20 cellular contexts compared by ENCODE assay signal in genomic region chr3:156547637-156548036, GRCh38. TPM values are rescaled to one million over a fixed set of nuclear protein-coding genes. Genes with fewer than 3 reads are reported as not detected.
A peak's percentile ranks its signal among the peaks of the same experiment; 100 is the strongest.
DNase-seq lines count a peak whose midpoint lies in the region; ATAC-seq, FAIRE-seq and TF ChIP-seq lines count a peak whose summit lies in the region.
"Had no signal": no experiment of that assay in that cellular context is flagged by ENCODE, and none has a peak within 500 bp of the region (broad histone marks: within the 10 kb centered on the region; RNA-seq: fewer than 3 reads in every experiment).

No MANE protein-coding gene starts in this region.

- dilution Hi-C loops in mammary epithelial cell (cut with HindIII; ENCODE audit: low sequenced_read_pairs) = loop anchor here (5.0 kb wide), 1 partner anchor 80 kb away; no protein-coding TSS in a partner anchor

- no peaks in the 10 kb centered on the region for H3K9me3 ChIP-seq in mammary epithelial cell (replicated peaks; ENCODE audit: insufficient read depth, low read length)
- no peaks in the 10 kb centered on the region for H3K9me3 ChIP-seq in prostate gland
- H3K9me3 ChIP-seq in left lung = no peaks in the 10 kb centered on the region

- CTCF ChIA-PET in mammary epithelial cell (lab: Charles Lee; ENCODE audit: low non-redundant PET) = no interaction called here

- FAIRE-seq in RCC 7860 (lab: Jason Lieb, UNC) = no peak

- intact Hi-C loops in mammary epithelial cell (cut with micrococcal nuclease) (no loop called here), Right ventricle myocardium superior (cut with DNase I) (loop anchor here (5.0 kb wide), 1 partner anchor 125 kb away; the partner anchor contains the start of gene TIPARP), prostate gland (cut with DNase I) (loop anchor here (5.0 kb wide), 1 partner anchor 585 kb away; no protein-coding TSS in a partner anchor), left lung (cut with DNase I) (no loop called here)

- no peak overlapping the region for H2AFZ ChIP-seq in mammary epithelial cell (ENCODE audit: low read depth, low read length)

- peaks cover 3% of the 10 kb centered on the region for H4K20me1 ChIP-seq in mammary epithelial cell (ENCODE audit: insufficient read depth, low read length)

- H3K27ac Mint-ChIP-seq in HFFc6 = peak overlapping the region; percentile 97
- H3K27ac Mint-ChIP-seq: activated CD8-positive, alpha-beta memory T cell treated with anti-CD3 and anti-CD28 coated beads, Interleukin-2, amount 10 ng/mL, durations not matched to agents 7 days and 5 days had no signal

- H3K4me3 ChIP-seq in mammary epithelial cell (replicated peaks in 1 of 3; ENCODE audit: insufficient read depth in 1 of 3, low read depth in 2 of 3, low read length in 3 of 3) (peak overlapping the region in 2 of 3 experiments; percentile 8 to 24), prostate gland (no peak overlapping the region), left lung (no peak overlapping the region)

- TF ChIP-seq POLR2A in prostate gland (IDR thresholded peaks at IDR 0.05) = no peak

- peak overlapping the region; percentile 95 for H3K4me3 Mint-ChIP-seq in HFFc6
- H3K4me3 Mint-ChIP-seq: activated CD8-positive, alpha-beta memory T cell treated with anti-CD3 and anti-CD28 coated beads, Interleukin-2, amount 10 ng/mL, durations not matched to agents 7 days and 5 days; stimulated activated naive CD8-positive, alpha-beta T cell treated with anti-CD3 and anti-CD28 coated beads, Interleukin-15, Interleukin-2, amounts not matched to agents 100 ng/mL and 50 ng/mL, for 24 hours had no signal

- H3K9ac ChIP-seq in mammary epithelial cell (ENCODE audit: insufficient read depth, low read length) = peak overlapping the region; percentile 46

- 11% methylated on average over 1 of the region's 2 CpGs for WGBS in mammary epithelial cell (ENCODE audit: low coverage, missing lambda C conversion rate)
- 9% methylated on average over 2 of the region's 2 CpGs for WGBS in prostate gland

- no peaks in the 10 kb centered on the region for H3K9me3 Mint-ChIP-seq in HFFc6
- H3K9me3 Mint-ChIP-seq: brain; IgD-negative memory B cell; stimulated activated naive CD8-positive, alpha-beta T cell treated with anti-CD3 and anti-CD28 coated beads, Interleukin-15, Interleukin-2, amounts not matched to agents 100 ng/mL and 50 ng/mL, for 24 hours had no signal

- BruUV-seq in mammary epithelial cell (replicated peaks; lab: Mats Ljungman, UMichigan) = no TSS peak

- H3K27me3 Mint-ChIP-seq in HFFc6 (ENCODE audit: insufficient read depth) = no peaks in the 10 kb centered on the region; the same call in 1 of the 2 replicates
- H3K27me3 Mint-ChIP-seq: activated CD8-positive, alpha-beta memory T cell treated with anti-CD3 and anti-CD28 coated beads, Interleukin-2, amount 10 ng/mL, durations not matched to agents 7 days and 5 days; brain; IgD-negative memory B cell; stimulated activated naive CD8-positive, alpha-beta T cell treated with anti-CD3 and anti-CD28 coated beads, Interleukin-15, Interleukin-2, amounts not matched to agents 100 ng/mL and 50 ng/mL, for 24 hours had no signal

- in situ Hi-C loops in mammary epithelial cell (cut with MboI; ENCODE audit: low sequenced_read_pairs in 2 of 2) = loop anchor here (10.0 to 25.0 kb wide), 2 partner anchors 537 to 540 kb away; no protein-coding TSS in a partner anchor

- H3K27ac ChIP-seq in mammary epithelial cell (ENCODE audit: insufficient read depth, low read depth, low read length) = peak overlapping the region; percentile 89
- peak overlapping the region; percentile 57 to 71 for H3K27ac ChIP-seq in prostate gland
- H3K27ac ChIP-seq in left lung = no peak overlapping the region

- H3K4me2 ChIP-seq in mammary epithelial cell (ENCODE audit: insufficient read depth, low read depth, low read length) = peak overlapping the region; percentile 94

- H3K27me3 ChIP-seq in mammary epithelial cell (ENCODE audit: insufficient read depth, low read length) (no peaks in the 10 kb centered on the region), prostate gland (replicated peaks; ENCODE audit: insufficient read depth) (no peaks in the 10 kb centered on the region), left lung (no peaks in the 10 kb centered on the region)

- peaks cover 100% of the 10 kb centered on the region for H3K4me1 Mint-ChIP-seq in HFFc6 (ENCODE audit: low read depth)

- peaks cover 96% of the 10 kb centered on the region for H3K79me2 ChIP-seq in mammary epithelial cell (ENCODE audit: insufficient read depth, low read length)

- TF ChIP-seq CTCF in HFFc6 (IDR thresholded peaks at IDR 0.05) (no peak), mammary epithelial cell (conservative IDR thresholded peaks at IDR 0.05 in 1 of 2, IDR thresholded peaks at IDR 0.05 in 1 of 2; ENCODE audit: extremely low read depth in 1 of 2, insufficient read depth in 1 of 2, low read depth in 1 of 2, low read length in 2 of 2) (no peak), prostate gland (IDR thresholded peaks at IDR 0.05) (no peak), left lung (IDR thresholded peaks at IDR 0.05) (no peak)

- peaks cover 63% of the 10 kb centered on the region for H3K4me1 ChIP-seq in mammary epithelial cell (ENCODE audit: insufficient read depth, low read length)
- peaks cover 6% of the 10 kb centered on the region for H3K4me1 ChIP-seq in prostate gland (replicated peaks)
- H3K4me1 ChIP-seq in left lung = peaks cover 12 to 30% of the 10 kb centered on the region in 2 donors

- ATAC-seq in Right ventricle myocardium superior (ENCODE audit: poor library complexity) (peak; percentile 81), left lung (no peak)
- ATAC-seq: activated CD8-positive, alpha-beta memory T cell treated with anti-CD3 and anti-CD28 coated beads, Interleukin-2, amount 10 ng/mL, durations not matched to agents 7 days and 5 days had no signal

- H3K36me3 Mint-ChIP-seq in HFFc6 (ENCODE audit: low read depth) = peaks cover 95% of the 10 kb centered on the region

- H3K36me3 ChIP-seq in mammary epithelial cell (ENCODE audit: insufficient read depth, low read length) (peaks cover 55% of the 10 kb centered on the region), prostate gland (peaks cover 0 to 9% of the 10 kb centered on the region in 2 donors), left lung (peaks cover 0 to 98% of the 10 kb centered on the region in 2 donors)

- DNase-seq in HFFc6 (peak; percentile 48), mammary epithelial cell (peak; percentile 83), Right ventricle myocardium superior (no peak), prostate gland (ENCODE audit: low spot score) (peak; percentile 18), left lung (no peak), RCC 7860 (ENCODE audit: low spot score) (no peak), MV-4-11 (lab: John Stamatoyannopoulos, UW) (no peak), NCI-H526 treated with DMSO at 0.1 percent for 48 hours (lab: John Stamatoyannopoulos, UW) (no peak)
- DNase-seq: activated CD8-positive, alpha-beta memory T cell treated with anti-CD3 and anti-CD28 coated beads, Interleukin-2, amount 10 ng/mL, durations not matched to agents 7 days and 5 days; activated gamma-delta T cell treated with Interleukin-2 at 50 U/mL for 16 hours; effector CD8-positive, alpha-beta T cell; glutamatergic neuron; islet precursor cell; NCI-H1092 treated with DMSO at 0.1 percent for 48 hours; NCI-H2171 treated with DMSO at 0.1 percent for 48 hours; SHP77 treated with DMSO at 0.1 percent for 48 hours; T-helper 2 cell had no signal

RNA-seq across cellular contexts. Expression of gene SSR3, which starts 7.3 kb away (rescaled TPM):
- total RNA-seq in HFFc6 (2021; fragmentation: NEBNext Ultra II Directional; extraction: Animal tissue kit (Norgen Biotek cat#: 25700)) = 100 to 1,000 TPM; 622 to 815 (median 721) TPM
- total RNA-seq in mammary epithelial cell = 100 to 1,000 TPM; 375 to 388 TPM
- 339 TPM for polyA plus RNA-seq in mammary epithelial cell
- 575 TPM for polyA minus RNA-seq in mammary epithelial cell
- 192 TPM for total RNA-seq in Right ventricle myocardium superior
- total RNA-seq in prostate gland = 100 to 1,000 TPM; 102 to 142 TPM
- 100 to 1,000 TPM; 268 to 336 TPM for total RNA-seq in left lung

Comparison
In these comparisons a context has a peak if more than half of its experiments do, and no peak if none do; other contexts are left out.
1. DNase-seq: peak in HFFc6 (single experiment), mammary epithelial cell (single experiment) and prostate gland (single experiment); none in Right ventricle myocardium superior (single experiment), left lung (0 of 2), RCC 7860 (single experiment), MV-4-11 (single experiment) and NCI-H526 treated with DMSO at 0.1 percent for 48 hours (single experiment).
2. H3K27ac ChIP-seq: peak in mammary epithelial cell (single experiment) and prostate gland (2 of 2); none in left lung (0 of 2).
3. H3K4me3 ChIP-seq: peak in mammary epithelial cell (2 of 3); none in prostate gland (0 of 2) and left lung (0 of 2).
4. intact Hi-C loops: an anchor here in Right ventricle myocardium superior (5.0 kb wide) and prostate gland (5.0 kb wide); none called in mammary epithelial cell and left lung.